In the genomic region with DNA sequence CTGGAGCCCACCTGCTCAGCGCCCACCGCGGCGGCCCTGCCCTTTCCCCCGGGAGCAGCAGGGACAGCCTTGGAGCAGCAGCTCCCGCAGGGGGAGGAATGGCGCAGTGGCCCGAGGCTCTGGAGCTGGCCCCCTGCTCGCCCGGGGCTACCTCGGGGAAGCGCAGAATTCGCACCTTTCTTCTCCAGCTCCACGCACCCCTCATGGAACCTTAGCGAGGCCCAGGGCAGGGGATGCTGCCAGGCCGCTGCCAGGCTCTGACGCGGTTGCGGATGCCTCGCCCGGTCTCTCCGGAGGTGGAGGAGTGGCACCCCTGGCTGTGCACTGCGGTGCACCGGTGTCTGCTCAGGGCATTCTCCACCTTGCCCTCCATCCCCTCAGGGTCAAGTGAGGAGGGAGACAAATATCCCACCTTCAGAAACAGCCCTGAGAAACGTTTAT, we compare ENCODE assay signal across 9 cellular contexts.
DNase-seq lines count a peak whose midpoint lies in the region; ATAC-seq and TF ChIP-seq lines count a peak whose summit lies in the region.
"Had no signal": no experiment of that assay in that cellular context is flagged by ENCODE, and none has a peak within 500 bp of the region (broad histone marks: within the 10 kb centered on the region; RNA-seq: fewer than 3 reads in every experiment).

No MANE protein-coding gene starts in this region.

- H3K4me1 Mint-ChIP-seq in MCF 10A (ENCODE audit: insufficient read depth, unreplicated experiment): no peaks in the 10 kb centered on the region
- peaks cover 16% of the 10 kb centered on the region for H3K4me1 Mint-ChIP-seq in activated naive CD8-positive, alpha-beta T cell treated with anti-CD3 and anti-CD28 coated beads, Interleukin-2, amount 50 U/mL, for 24 hours
- no peaks in the 10 kb centered on the region for H3K4me1 Mint-ChIP-seq in Caco-2 (ENCODE audit: low read depth, unreplicated experiment)

- H3K9me3 ChIP-seq in mammary epithelial cell (replicated peaks; ENCODE audit: insufficient read depth, low read length) (no peaks in the 10 kb centered on the region), lower lobe of right lung (no peaks in the 10 kb centered on the region), transverse colon (no peaks in the 10 kb centered on the region), Caco-2 (no peaks in the 10 kb centered on the region)

- H3K27me3 Mint-ChIP-seq in MCF 10A (ENCODE audit: insufficient read depth, unreplicated experiment): no peaks in the 10 kb centered on the region
- H3K27me3 Mint-ChIP-seq in activated naive CD8-positive, alpha-beta T cell treated with anti-CD3 and anti-CD28 coated beads, Interleukin-2, amount 50 U/mL, for 24 hours: no peaks in the 10 kb centered on the region
- peaks cover 23% of the 10 kb centered on the region for H3K27me3 Mint-ChIP-seq in Caco-2 (ENCODE audit: insufficient read depth, unreplicated experiment)

- H3K36me3 ChIP-seq in mammary epithelial cell (ENCODE audit: insufficient read depth, low read length) (no peaks in the 10 kb centered on the region), lower lobe of right lung (no peaks in the 10 kb centered on the region), transverse colon (no peaks in the 10 kb centered on the region), Caco-2 (ENCODE audit: control insufficient read depth, insufficient read depth, low read length) (no peaks in the 10 kb centered on the region)

- no peak overlapping the region for H3K27ac Mint-ChIP-seq in MCF 10A (ENCODE audit: low read depth, unreplicated experiment)
- H3K27ac Mint-ChIP-seq in activated naive CD8-positive, alpha-beta T cell treated with anti-CD3 and anti-CD28 coated beads, Interleukin-2, amount 50 U/mL, for 24 hours: no peak overlapping the region
- H3K27ac Mint-ChIP-seq in Caco-2 (ENCODE audit: unreplicated experiment): no peak overlapping the region

- no peak for ATAC-seq in activated naive CD8-positive, alpha-beta T cell treated with anti-CD3 and anti-CD28 coated beads, Interleukin-2, amount 50 U/mL, for 24 hours
- ATAC-seq in lower lobe of right lung: no peak

- H3K27ac ChIP-seq in mammary epithelial cell (ENCODE audit: insufficient read depth, low read depth, low read length): no peak overlapping the region
- peak overlapping the region; percentile 85 for H3K27ac ChIP-seq in lower lobe of right lung
- peak overlapping the region; percentile 59 to 77 (median 75) for H3K27ac ChIP-seq in transverse colon
- no peak overlapping the region for H3K27ac ChIP-seq in substantia nigra (ENCODE audit: low read depth, low read length, poor library complexity, severe bottlenecking)

- H3K36me3 Mint-ChIP-seq in MCF 10A (ENCODE audit: insufficient read depth, unreplicated experiment): no peaks in the 10 kb centered on the region
- H3K36me3 Mint-ChIP-seq in activated naive CD8-positive, alpha-beta T cell treated with anti-CD3 and anti-CD28 coated beads, Interleukin-2, amount 50 U/mL, for 24 hours (ENCODE audit: low read depth): no peaks in the 10 kb centered on the region
- no peaks in the 10 kb centered on the region for H3K36me3 Mint-ChIP-seq in Caco-2 (ENCODE audit: insufficient read depth, unreplicated experiment)

- DNase-seq in MCF 10A (ENCODE audit: unreplicated experiment) (no peak), mammary epithelial cell (no peak), lower lobe of right lung (no peak), transverse colon (no peak), Caco-2 (no peak), substantia nigra (lab: John Stamatoyannopoulos, UW) (no peak), amygdala (lab: John Stamatoyannopoulos, UW) (no peak)
- no peak for DNase-seq in activated naive CD8-positive, alpha-beta T cell treated with anti-CD3 and anti-CD28 coated beads, Interleukin-2, amount 50 U/mL, for 24 hours
- DNase-seq: NCI-H1930 had no signal

- no peak for TF ChIP-seq POLR2A in transverse colon (IDR thresholded peaks at IDR 0.05)

- H2AFZ ChIP-seq in mammary epithelial cell (ENCODE audit: low read depth, low read length): no peak overlapping the region

- dilution Hi-C loops in mammary epithelial cell (cut with HindIII; ENCODE audit: low sequenced_read_pairs): loop anchor here (5.0 kb wide), 1 partner anchor 54 kb away; no protein-coding TSS in a partner anchor

- no peak for TF ChIP-seq EP300 in transverse colon (IDR thresholded peaks at IDR 0.05; ENCODE audit: low read depth)

- H3K9ac ChIP-seq in mammary epithelial cell (ENCODE audit: insufficient read depth, low read length): no peak overlapping the region

- intact Hi-C loops in MCF 10A (cut with micrococcal nuclease): no loop called here
- intact Hi-C loops in mammary epithelial cell (cut with micrococcal nuclease): loop anchor here (5.0 kb wide), 1 partner anchor 1761 kb away; no protein-coding TSS in a partner anchor
- intact Hi-C loops in lower lobe of right lung (cut with DNase I): no loop called here
- intact Hi-C loops in transverse colon (cut with DNase I; ENCODE audit: low total_unique reads): loop anchor here (5.0 kb wide), 1 partner anchor 1761 kb away; no protein-coding TSS in a partner anchor
- intact Hi-C loops in Caco-2 (cut with micrococcal nuclease; ENCODE audit: unreplicated experiment): no loop called here

- TF ChIP-seq CTCF in MCF 10A (IDR thresholded peaks at IDR 0.05; ENCODE audit: unreplicated experiment): no peak
- TF ChIP-seq CTCF in mammary epithelial cell (conservative IDR thresholded peaks at IDR 0.05 in 1 of 2, IDR thresholded peaks at IDR 0.05 in 1 of 2; ENCODE audit: extremely low read depth in 1 of 2, insufficient read depth in 1 of 2, low read depth in 1 of 2, low read length in 2 of 2): no peak
- no peak for TF ChIP-seq CTCF in lower lobe of right lung (IDR thresholded peaks at IDR 0.05)
- no peak for TF ChIP-seq CTCF in transverse colon (IDR thresholded peaks at IDR 0.05)
- no peak for TF ChIP-seq CTCF in Caco-2 (IDR thresholded peaks at IDR 0.05; ENCODE audit: insufficient read depth in 1 of 2, low read depth in 1 of 2, low read length in 1 of 2, severe bottlenecking in 1 of 2, unreplicated experiment in 1 of 2)

- no peaks in the 10 kb centered on the region for H4K20me1 ChIP-seq in mammary epithelial cell (ENCODE audit: insufficient read depth, low read length)

- H3K79me2 ChIP-seq in mammary epithelial cell (ENCODE audit: insufficient read depth, low read length): no peaks in the 10 kb centered on the region

- no peaks in the 10 kb centered on the region for H3K4me1 ChIP-seq in mammary epithelial cell (ENCODE audit: insufficient read depth, low read length)
- H3K4me1 ChIP-seq in lower lobe of right lung: peaks cover 4% of the 10 kb centered on the region
- peaks cover 0 to 9% (median 2%) of the 10 kb centered on the region in 4 donors for H3K4me1 ChIP-seq in transverse colon
- no peaks in the 10 kb centered on the region for H3K4me1 ChIP-seq in Caco-2

- BruUV-seq in MCF 10A (replicated peaks; lab: Mats Ljungman, UMichigan): no TSS peak
- no TSS peak for BruUV-seq in mammary epithelial cell (replicated peaks; lab: Mats Ljungman, UMichigan)
- no TSS peak for BruUV-seq in Caco-2 (replicated peaks; lab: Mats Ljungman, UMichigan)

- WGBS in mammary epithelial cell (ENCODE audit: low coverage, missing lambda C conversion rate): 70% methylated on average over 20 of the region's 25 CpGs
- 66 to 80% methylated on average over 1 to 17 of the region's 25 CpGs for WGBS in transverse colon (ENCODE audit: low coverage in 1 of 2), 2 donors

- POLR2A ChIA-PET in MCF 10A (lab: Yijun Ruan, JAX) (no interaction called here), Caco-2 (lab: Charles Lee) (no interaction called here)

- H3K27me3 ChIP-seq in mammary epithelial cell (ENCODE audit: insufficient read depth, low read length): no peaks in the 10 kb centered on the region
- no peaks in the 10 kb centered on the region for H3K27me3 ChIP-seq in lower lobe of right lung (ENCODE audit: low read depth)
- H3K27me3 ChIP-seq in transverse colon: no peaks in the 10 kb centered on the region
- no peaks in the 10 kb centered on the region; the same call in 1 of the 2 replicates for H3K27me3 ChIP-seq in Caco-2 (replicated peaks; ENCODE audit: control insufficient read depth, insufficient read depth, low read length)

- H3K9me3 Mint-ChIP-seq in MCF 10A (ENCODE audit: unreplicated experiment): no peaks in the 10 kb centered on the region
- H3K9me3 Mint-ChIP-seq in activated naive CD8-positive, alpha-beta T cell treated with anti-CD3 and anti-CD28 coated beads, Interleukin-2, amount 50 U/mL, for 24 hours: no peaks in the 10 kb centered on the region
- no peaks in the 10 kb centered on the region for H3K9me3 Mint-ChIP-seq in Caco-2 (ENCODE audit: unreplicated experiment)

- no peak overlapping the region for H3K4me2 ChIP-seq in mammary epithelial cell (ENCODE audit: insufficient read depth, low read depth, low read length)

- CTCF ChIA-PET in MCF 10A (lab: Yijun Ruan, JAX): interaction anchor here (0.6 to 2.6 kb wide), 29 partner anchors 10 to 1229 kb away, joined by 3 to 18 read pairs (median 5); no protein-coding TSS in a partner anchor
- CTCF ChIA-PET in mammary epithelial cell (lab: Charles Lee; ENCODE audit: low non-redundant PET): interaction anchor here (0.9 kb wide), 1 partner anchor 125 kb away, joined by 7 read pairs; no protein-coding TSS in a partner anchor
- CTCF ChIA-PET in Caco-2 (lab: Charles Lee): no interaction called here

- in situ Hi-C loops in mammary epithelial cell (cut with MboI; ENCODE audit: low sequenced_read_pairs in 2 of 2) (no loop called here), transverse colon (cut with MboI; ENCODE audit: low pct_ligation_motif_present in 1 of 4, low pct_unique_long_range_greater_than_20kb in 1 of 4, low sequenced_read_pairs in 3 of 4) (no loop called here)

- H3K4me3 Mint-ChIP-seq in MCF 10A (ENCODE audit: unreplicated experiment) (peak overlapping the region; percentile 58), Caco-2 (ENCODE audit: unreplicated experiment) (no peak overlapping the region)
- H3K4me3 Mint-ChIP-seq in activated naive CD8-positive, alpha-beta T cell treated with anti-CD3 and anti-CD28 coated beads, Interleukin-2, amount 50 U/mL, for 24 hours: peak overlapping the region; percentile 69

- H3K4me3 ChIP-seq in mammary epithelial cell (replicated peaks in 1 of 3; ENCODE audit: insufficient read depth in 1 of 3, low read depth in 2 of 3, low read length in 3 of 3) (no peak overlapping the region), lower lobe of right lung (peak overlapping the region; percentile 76), transverse colon (peak overlapping the region in 3 of 4 donors; percentile 54 to 69 (median 58)), Caco-2 (ENCODE audit: low read depth, low read length) (no peak overlapping the region)

Comparison
In these comparisons a context has a peak if more than half of its experiments do, and no peak if none do; other contexts are left out.
1. intact Hi-C loops: an anchor here in mammary epithelial cell (5.0 kb wide) and transverse colon (5.0 kb wide); none called in MCF 10A, lower lobe of right lung and Caco-2.
2. H3K27ac ChIP-seq: peak in lower lobe of right lung (single experiment) and transverse colon (4 of 4); none in mammary epithelial cell (single experiment) and substantia nigra (single experiment).
3. H3K4me3 ChIP-seq: peak in lower lobe of right lung (single experiment) and transverse colon (3 of 4); none in mammary epithelial cell (0 of 3) and Caco-2 (single experiment).